Comparison of ENCODE assay signal across 1 cellular context in the genomic region with DNA sequence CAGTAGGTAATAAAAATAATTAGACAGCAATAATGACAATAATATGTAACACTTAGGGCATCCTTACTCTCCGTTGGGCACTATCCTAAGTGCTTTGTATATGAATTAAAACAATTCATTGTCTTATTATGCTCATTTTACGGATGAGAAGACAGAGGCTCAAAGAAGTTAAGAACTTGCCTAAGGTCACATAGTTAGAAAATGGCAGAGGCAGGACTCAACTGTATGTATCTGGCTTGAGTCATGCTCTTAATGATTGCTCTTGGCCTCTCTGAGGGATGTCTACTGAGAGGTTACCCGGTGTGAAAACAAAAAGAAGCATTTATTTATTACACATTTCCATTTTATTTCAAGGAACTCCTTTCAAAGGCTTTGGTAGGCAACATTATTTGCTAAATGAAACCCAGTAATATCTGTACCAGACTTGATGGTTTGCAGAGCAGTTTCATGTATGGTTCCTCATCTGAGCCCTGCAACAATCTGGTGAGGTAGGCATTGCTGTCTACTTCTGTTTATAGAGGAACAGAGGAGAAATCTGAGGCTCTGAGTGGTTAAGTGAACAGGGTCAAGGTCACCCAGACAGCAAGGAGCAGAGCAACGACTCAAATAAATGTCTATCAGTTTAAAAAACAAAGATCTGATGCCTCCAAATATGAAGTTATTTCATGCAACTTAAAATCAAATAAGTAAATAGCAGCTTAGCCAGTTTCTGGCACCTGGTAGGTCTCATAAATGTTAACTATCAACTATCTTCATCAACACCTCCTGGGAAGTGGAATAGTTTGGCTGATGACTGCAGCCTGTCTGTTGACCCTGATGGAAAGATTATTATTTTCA.
TF ChIP-seq lines count a peak whose summit lies in the region.

No MANE protein-coding gene starts in this region.

TF ChIP-seq in A549, 52 proteins besides CTCF, POLR2A, EP300 and RAD21:
- TF ChIP-seq GATA3 (IDR thresholded peaks at IDR 0.05; ENCODE audit: borderline replicate concordance) (peak; percentile 29; the same call in 1 of the 2 replicates), TP53 (CRISPR knock-in tag; IDR thresholded peaks at IDR 0.05) (no peak)
TF ChIP-seq in A549: peak in this region for 1.
